In the genomic region with DNA sequence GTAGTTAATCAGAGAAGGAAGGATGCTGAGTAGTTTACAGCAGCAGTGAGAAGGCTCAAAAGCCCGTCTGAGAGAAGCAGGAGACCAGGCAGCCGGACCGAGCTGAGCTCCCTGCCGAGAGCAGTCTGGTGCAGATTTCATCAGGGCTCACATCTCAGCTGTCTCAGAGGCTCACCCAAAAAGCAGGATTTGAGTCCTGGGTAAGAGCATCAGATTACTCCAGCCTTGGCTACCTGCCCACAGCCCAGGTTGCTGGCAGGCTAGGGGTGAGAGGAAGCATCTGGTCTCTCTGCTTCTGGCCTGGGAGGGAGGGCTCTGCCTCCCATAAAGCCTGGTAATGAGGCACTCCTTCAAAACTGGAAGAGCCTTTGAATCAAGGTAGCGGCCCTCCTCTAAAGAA, we compare ENCODE assay signal across 16 cellular contexts.
DNase-seq lines count a peak whose midpoint lies in the region; ATAC-seq and TF ChIP-seq lines count a peak whose summit lies in the region.
"Had no signal": no experiment of that assay in that cellular context is flagged by ENCODE, and none has a peak within 500 bp of the region (broad histone marks: within the 10 kb centered on the region; RNA-seq: fewer than 3 reads in every experiment).

No MANE protein-coding gene starts in this region.

- H3K4me1 Mint-ChIP-seq in WTC11 = peaks cover 6% of the 10 kb centered on the region; the same call in 1 of the 2 replicates
- H3K4me1 Mint-ChIP-seq: naive thymus-derived CD4-positive, alpha-beta T cell had no signal

- no peaks in the 10 kb centered on the region for H3K27me3 Mint-ChIP-seq in WTC11 (ENCODE audit: low read depth)

- CTCF ChIA-PET in WTC11 (lab: Charles Lee) = no interaction called here

- POLR2A ChIA-PET in WTC11 (lab: Charles Lee) = no interaction called here

- H3K36me3 Mint-ChIP-seq in WTC11 = no peaks in the 10 kb centered on the region
- H3K36me3 Mint-ChIP-seq in activated naive CD4-positive, alpha-beta T cell treated with anti-CD3 and anti-CD28 coated beads, Interleukin-2, amount 50 U/mL, for 72 hours = no peaks in the 10 kb centered on the region
- H3K36me3 Mint-ChIP-seq: naive thymus-derived CD4-positive, alpha-beta T cell had no signal

- TF ChIP-seq EP300 in Ishikawa (IDR thresholded peaks at IDR 0.05; ENCODE audit: borderline replicate concordance) = no peak

- H3K9me3 Mint-ChIP-seq in WTC11 = no peaks in the 10 kb centered on the region
- no peaks in the 10 kb centered on the region for H3K9me3 Mint-ChIP-seq in activated naive CD4-positive, alpha-beta T cell treated with anti-CD3 and anti-CD28 coated beads, Interleukin-2, amount 50 U/mL, for 72 hours

- peak; percentile 29 for DNase-seq in COLO668 (lab: John Stamatoyannopoulos, UW; ENCODE audit: unreplicated experiment)
- DNase-seq in NCI-H345 treated with DMSO at 0.1 percent for 48 hours (lab: John Stamatoyannopoulos, UW; ENCODE audit: unreplicated experiment) = peak; percentile 56
- DNase-seq in WTC11 (ENCODE audit: low spot score) = peak; percentile 10
- no peak for DNase-seq in activated naive CD4-positive, alpha-beta T cell treated with anti-CD3 and anti-CD28 coated beads, Interleukin-2, amount 50 U/mL, for 72 hours (ENCODE audit: low spot score in 2 of 2)
- DNase-seq in OCI-M1 (lab: John Stamatoyannopoulos, UW) = no peak
- DNase-seq: activated CD8-positive, alpha-beta memory T cell treated with anti-CD3 and anti-CD28 coated beads for 24 hours; Calu3; colonic mucosa; naive thymus-derived CD4-positive, alpha-beta T cell; NCI-H146; stimulated activated naive CD8-positive, alpha-beta T cell treated with anti-CD3 and anti-CD28 coated beads, Interleukin-15, Interleukin-2, amounts not matched to agents 100 U/mL and 50 U/mL, for 24 hours had no signal

- ATAC-seq in WTC11 (peak; percentile 72), HG02981 (IDR thresholded peaks at IDR 0.05; ENCODE audit: unreplicated experiment) (no peak), GM19324 (IDR thresholded peaks at IDR 0.05; ENCODE audit: low FRiP score, unreplicated experiment) (no peak)
- ATAC-seq in activated naive CD4-positive, alpha-beta T cell treated with anti-CD3 and anti-CD28 coated beads, Interleukin-2, amount 50 U/mL, for 72 hours = no peak
- ATAC-seq: gastroesophageal sphincter; K562; naive thymus-derived CD4-positive, alpha-beta T cell; stimulated activated naive CD8-positive, alpha-beta T cell treated with anti-CD3 and anti-CD28 coated beads, Interleukin-15, Interleukin-2, amounts not matched to agents 100 U/mL and 50 U/mL, for 24 hours had no signal

- H3K27ac Mint-ChIP-seq in WTC11 = no peak overlapping the region
- H3K27ac Mint-ChIP-seq in activated naive CD4-positive, alpha-beta T cell treated with anti-CD3 and anti-CD28 coated beads, Interleukin-2, amount 50 U/mL, for 72 hours = no peak overlapping the region
- H3K27ac Mint-ChIP-seq: naive thymus-derived CD4-positive, alpha-beta T cell had no signal

- no peak for TF ChIP-seq CTCF in WTC11 (IDR thresholded peaks at IDR 0.05)

- H3K4me3 Mint-ChIP-seq in WTC11 = no peak overlapping the region
- H3K4me3 Mint-ChIP-seq: naive thymus-derived CD4-positive, alpha-beta T cell had no signal

- no peak for TF ChIP-seq RAD21 in Ishikawa (IDR thresholded peaks at IDR 0.05; ENCODE audit: low read depth)

TF ChIP-seq in Ishikawa, 13 proteins besides CTCF, POLR2A, EP300 and RAD21:
- TF ChIP-seq, protein P1, sequence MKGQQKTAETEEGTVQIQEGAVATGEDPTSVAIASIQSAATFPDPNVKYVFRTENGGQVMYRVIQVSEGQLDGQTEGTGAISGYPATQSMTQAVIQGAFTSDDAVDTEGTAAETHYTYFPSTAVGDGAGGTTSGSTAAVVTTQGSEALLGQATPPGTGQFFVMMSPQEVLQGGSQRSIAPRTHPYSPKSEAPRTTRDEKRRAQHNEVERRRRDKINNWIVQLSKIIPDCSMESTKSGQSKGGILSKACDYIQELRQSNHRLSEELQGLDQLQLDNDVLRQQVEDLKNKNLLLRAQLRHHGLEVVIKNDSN (IDR thresholded peaks at IDR 0.05) = no peak
- TF ChIP-seq, protein P2, sequence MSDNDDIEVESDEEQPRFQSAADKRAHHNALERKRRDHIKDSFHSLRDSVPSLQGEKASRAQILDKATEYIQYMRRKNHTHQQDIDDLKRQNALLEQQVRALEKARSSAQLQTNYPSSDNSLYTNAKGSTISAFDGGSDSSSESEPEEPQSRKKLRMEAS (IDR thresholded peaks at IDR 0.05) = no peak
- no peak for TF ChIP-seq YY1 (IDR thresholded peaks at IDR 0.05; ENCODE audit: low read depth)
- TF ChIP-seq TCF12 (IDR thresholded peaks at IDR 0.05; ENCODE audit: low read depth) = no peak
- peak; percentile 38 for TF ChIP-seq NFIC (IDR thresholded peaks at IDR 0.05)
- TF ChIP-seq EGR1 (IDR thresholded peaks at IDR 0.05) = no peak
- no peak for TF ChIP-seq TEAD4 (IDR thresholded peaks at IDR 0.05)

TF ChIP-seq in WTC11, 78 proteins besides CTCF, POLR2A, EP300 and RAD21:
- TF ChIP-seq, protein P3, sequence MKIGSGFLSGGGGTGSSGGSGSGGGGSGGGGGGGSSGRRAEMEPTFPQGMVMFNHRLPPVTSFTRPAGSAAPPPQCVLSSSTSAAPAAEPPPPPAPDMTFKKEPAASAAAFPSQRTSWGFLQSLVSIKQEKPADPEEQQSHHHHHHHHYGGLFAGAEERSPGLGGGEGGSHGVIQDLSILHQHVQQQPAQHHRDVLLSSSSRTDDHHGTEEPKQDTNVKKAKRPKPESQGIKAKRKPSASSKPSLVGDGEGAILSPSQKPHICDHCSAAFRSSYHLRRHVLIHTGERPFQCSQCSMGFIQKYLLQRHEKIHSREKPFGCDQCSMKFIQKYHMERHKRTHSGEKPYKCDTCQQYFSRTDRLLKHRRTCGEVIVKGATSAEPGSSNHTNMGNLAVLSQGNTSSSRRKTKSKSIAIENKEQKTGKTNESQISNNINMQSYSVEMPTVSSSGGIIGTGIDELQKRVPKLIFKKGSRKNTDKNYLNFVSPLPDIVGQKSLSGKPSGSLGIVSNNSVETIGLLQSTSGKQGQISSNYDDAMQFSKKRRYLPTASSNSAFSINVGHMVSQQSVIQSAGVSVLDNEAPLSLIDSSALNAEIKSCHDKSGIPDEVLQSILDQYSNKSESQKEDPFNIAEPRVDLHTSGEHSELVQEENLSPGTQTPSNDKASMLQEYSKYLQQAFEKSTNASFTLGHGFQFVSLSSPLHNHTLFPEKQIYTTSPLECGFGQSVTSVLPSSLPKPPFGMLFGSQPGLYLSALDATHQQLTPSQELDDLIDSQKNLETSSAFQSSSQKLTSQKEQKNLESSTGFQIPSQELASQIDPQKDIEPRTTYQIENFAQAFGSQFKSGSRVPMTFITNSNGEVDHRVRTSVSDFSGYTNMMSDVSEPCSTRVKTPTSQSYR (CRISPR knock-in tag; IDR thresholded peaks at IDR 0.05) = no peak
- TF ChIP-seq FOXK1 (CRISPR knock-in tag; IDR thresholded peaks at IDR 0.05) (no peak), MXD4 (CRISPR knock-in tag; IDR thresholded peaks at IDR 0.05; ENCODE audit: borderline replicate concordance) (no peak), NR2C2 (CRISPR knock-in tag; IDR thresholded peaks at IDR 0.05) (no peak), ELF4 (CRISPR knock-in tag; IDR thresholded peaks at IDR 0.05; ENCODE audit: low read depth) (no peak)
- TF ChIP-seq, protein P4, sequence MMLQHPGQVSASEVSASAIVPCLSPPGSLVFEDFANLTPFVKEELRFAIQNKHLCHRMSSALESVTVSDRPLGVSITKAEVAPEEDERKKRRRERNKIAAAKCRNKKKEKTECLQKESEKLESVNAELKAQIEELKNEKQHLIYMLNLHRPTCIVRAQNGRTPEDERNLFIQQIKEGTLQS (CRISPR knock-in tag; conservative IDR thresholded peaks at IDR 0.05) = no peak

Comparison
In these comparisons a context has a peak if more than half of its experiments do, and no peak if none do; other contexts are left out.
1. DNase-seq: peak in COLO668 (single experiment), NCI-H345 treated with DMSO at 0.1 percent for 48 hours (single experiment) and WTC11 (single experiment); none in activated naive CD4-positive, alpha-beta T cell treated with anti-CD3 and anti-CD28 coated beads, Interleukin-2, amount 50 U/mL, for 72 hours (0 of 2) and OCI-M1 (single experiment).